ENCODE assay signal across 18 cellular contexts in genomic region chr2:239684271-239684670, GRCh38.
"Had no signal": no experiment of that assay in that cellular context is flagged by ENCODE, and none has a peak within 500 bp of the region (broad histone marks: within the 10 kb centered on the region; RNA-seq: fewer than 3 reads in every experiment).

No MANE protein-coding gene starts in this region.

- DNase-seq: caudate nucleus; colonic mucosa; effector CD4-positive, alpha-beta T cell; gastrocnemius medialis; left ventricle myocardium inferior; lower lobe of right lung; occipital lobe; psoas muscle; retina; right lobe of liver; stimulated activated naive CD8-positive, alpha-beta T cell treated with anti-CD3 and anti-CD28 coated beads, Interleukin-15, Interleukin-2, amounts not matched to agents 100 U/mL and 50 U/mL, for 24 hours; upper lobe of left lung had no signal

- H3K9me3 ChIP-seq: colonic mucosa, gastrocnemius medialis, lower lobe of right lung, psoas muscle, right lobe of liver, suprapubic skin had no signal

- H3K4me3 Mint-ChIP-seq: memory B cell; mesothelial cell of epicardium; natural killer cell treated with Interleukin-12 subunit alpha and Interleukin-12 subunit beta and Interleukin-15 and Interleukin-18, amount 100 ng/mL, for 72 hours had no signal

- H3K4me3 ChIP-seq: colonic mucosa, gastrocnemius medialis, left ventricle myocardium inferior, lower lobe of right lung, psoas muscle, right lobe of liver, skin epidermis, suprapubic skin, tibial artery, upper lobe of left lung had no signal

- H3K27ac Mint-ChIP-seq: memory B cell; mesothelial cell of epicardium; natural killer cell treated with Interleukin-12 subunit alpha and Interleukin-12 subunit beta and Interleukin-15 and Interleukin-18, amount 100 ng/mL, for 72 hours had no signal

- ATAC-seq: gastrocnemius medialis; lower lobe of right lung; natural killer cell treated with Interleukin-12 subunit alpha and Interleukin-12 subunit beta and Interleukin-15 and Interleukin-18, amount 100 ng/mL, for 72 hours; psoas muscle; right lobe of liver; stimulated activated naive CD8-positive, alpha-beta T cell treated with anti-CD3 and anti-CD28 coated beads, Interleukin-15, Interleukin-2, amounts not matched to agents 100 U/mL and 50 U/mL, for 24 hours had no signal

- H3K27me3 ChIP-seq: colonic mucosa, gastrocnemius medialis, right lobe of liver, upper lobe of left lung had no signal

- H3K9me3 Mint-ChIP-seq: natural killer cell treated with Interleukin-12 subunit alpha and Interleukin-12 subunit beta and Interleukin-15 and Interleukin-18, amount 100 ng/mL, for 72 hours had no signal

- H3K4me1 Mint-ChIP-seq: memory B cell had no signal

- H3K4me1 ChIP-seq: colonic mucosa, gastrocnemius medialis, left ventricle myocardium inferior, lower lobe of right lung, psoas muscle, right lobe of liver, tibial artery had no signal

- H3K36me3 ChIP-seq: colonic mucosa, gastrocnemius medialis, left ventricle myocardium inferior, lower lobe of right lung, right lobe of liver, suprapubic skin, tibial artery, upper lobe of left lung had no signal

- H3K36me3 Mint-ChIP-seq: mesothelial cell of epicardium; natural killer cell treated with Interleukin-12 subunit alpha and Interleukin-12 subunit beta and Interleukin-15 and Interleukin-18, amount 100 ng/mL, for 72 hours had no signal

- H3K27ac ChIP-seq: colonic mucosa, gastrocnemius medialis, left ventricle myocardium inferior, lower lobe of right lung, psoas muscle, right lobe of liver, skin epidermis, suprapubic skin, tibial artery, upper lobe of left lung had no signal
